In the genomic region with DNA sequence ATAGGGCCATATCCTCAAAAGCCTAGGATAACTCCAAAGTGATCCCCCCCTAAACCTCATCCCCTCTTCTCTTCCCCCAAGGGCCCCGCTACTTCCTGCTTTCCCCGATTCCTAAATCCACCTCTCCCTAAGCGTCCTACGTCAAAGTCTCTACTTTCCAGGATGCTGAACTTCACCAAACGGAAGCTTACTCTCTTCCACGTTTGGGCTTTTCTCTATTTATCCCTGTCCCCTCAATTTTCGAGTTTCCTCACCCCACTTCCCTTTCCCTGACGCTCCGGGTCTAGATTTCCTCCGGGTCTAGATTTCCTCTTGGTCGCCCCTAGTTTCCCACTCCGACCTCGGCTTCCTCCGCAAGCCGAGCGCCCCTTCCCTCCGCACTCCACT, we compare ENCODE assay signal across 7 cellular contexts. TPM values are rescaled to one million over a fixed set of nuclear protein-coding genes. Genes with fewer than 3 reads are reported as not detected.
DNase-seq lines count a peak whose midpoint lies in the region; ATAC-seq, FAIRE-seq and TF ChIP-seq lines count a peak whose summit lies in the region.

No MANE protein-coding gene starts in this region.

- H4K91ac ChIP-seq in mesenchymal stem cell (ENCODE audit: low read length), result peak overlapping the region; percentile 93

- peak overlapping the region in 1 of 2 experiments; percentile 62 for H3K23ac ChIP-seq in mesenchymal stem cell (ENCODE audit: low read length in 2 of 2)

- no peaks in the 10 kb centered on the region for H3K27me3 ChIP-seq in NT2/D1 (ENCODE audit: insufficient read depth, insufficient read length)
- H3K27me3 ChIP-seq in colonic mucosa, result no peaks in the 10 kb centered on the region
- no peaks in the 10 kb centered on the region for H3K27me3 ChIP-seq in mesenchymal stem cell (ENCODE audit: control insufficient read depth in 1 of 2, insufficient read depth in 1 of 2, low read length in 2 of 2)
- H3K27me3 ChIP-seq in aorta (ENCODE audit: control insufficient read depth in 1 of 2, insufficient read depth in 2 of 2, low read length in 1 of 2), result no peaks in the 10 kb centered on the region

- H3K4ac ChIP-seq in mesenchymal stem cell (ENCODE audit: low read depth in 1 of 2, low read length in 2 of 2), result peak overlapping the region; percentile 90 to 96

- H2BK12ac ChIP-seq in mesenchymal stem cell (ENCODE audit: low read length in 2 of 2), result no peak overlapping the region

- H2BK5ac ChIP-seq in mesenchymal stem cell (ENCODE audit: low read depth, low read length, poor library complexity, severe bottlenecking), result peak overlapping the region; percentile 95

- H2AFZ ChIP-seq in mesenchymal stem cell (ENCODE audit: low read depth, low read length), result no peak overlapping the region

- H3K9ac ChIP-seq in NT2/D1 (ENCODE audit: insufficient read length, low read depth) (peak overlapping the region; percentile 87), colonic mucosa (ENCODE audit: low read depth in 2 of 2, low read length in 2 of 2) (peak overlapping the region; percentile 89 to 95), mesenchymal stem cell (ENCODE audit: low read length) (peak overlapping the region; percentile 99)

- H3K4me3 ChIP-seq in NT2/D1 (ENCODE audit: insufficient read length, low read depth) (peak overlapping the region; percentile 79), colonic mucosa (peak overlapping the region; percentile 65), mesenchymal stem cell (ENCODE audit: insufficient read depth in 1 of 2, low read depth in 1 of 2, low read length in 2 of 2) (peak overlapping the region; percentile 86 to 95), aorta (ENCODE audit: low read length in 2 of 2) (peak overlapping the region; percentile 85 to 96)

- peaks cover 6% of the 10 kb centered on the region for H3K79me1 ChIP-seq in mesenchymal stem cell (replicated peaks; ENCODE audit: low read length, poor library complexity, severe bottlenecking)

- H3K18ac ChIP-seq in mesenchymal stem cell (ENCODE audit: low read depth in 1 of 2, low read length in 2 of 2), result peak overlapping the region; percentile 96 to 97

- H3K36me3 ChIP-seq in NT2/D1 (ENCODE audit: insufficient read depth, insufficient read length, low read length) (peaks cover 28% of the 10 kb centered on the region), colonic mucosa (no peaks in the 10 kb centered on the region), mesenchymal stem cell (ENCODE audit: control insufficient read depth in 1 of 2, insufficient read depth in 2 of 2, low read depth in 1 of 2, low read length in 2 of 2) (peaks cover 0 to 25% of the 10 kb centered on the region in 2 experiments), aorta (ENCODE audit: control insufficient read depth in 1 of 2, insufficient read depth in 2 of 2, low read length in 1 of 2) (no peaks in the 10 kb centered on the region)

- H3K4me1 ChIP-seq in NT2/D1 (ENCODE audit: insufficient read depth, insufficient read length), result no peaks in the 10 kb centered on the region
- peaks cover 10% of the 10 kb centered on the region for H3K4me1 ChIP-seq in colonic mucosa
- H3K4me1 ChIP-seq in mesenchymal stem cell (ENCODE audit: control insufficient read depth, insufficient read depth, low read depth, low read length), result peaks cover 7% of the 10 kb centered on the region
- H3K4me1 ChIP-seq in aorta (ENCODE audit: control insufficient read depth in 1 of 2, insufficient read depth in 2 of 2, low read length in 2 of 2), result peaks cover 2 to 7% of the 10 kb centered on the region in 2 donors

- WGBS in mesenchymal stem cell, result under 1% methylated on average over 17 of the region's 17 CpGs
- 0% methylated on average over 17 of the region's 17 CpGs for WGBS in aorta, 2 donors

- peak; percentile 16 for DNase-seq in GM12892 (ENCODE audit: insufficient read length)
- DNase-seq in NT2/D1 (ENCODE audit: low read depth, low spot score), result no peak
- peak; percentile 26 for DNase-seq in colonic mucosa
- peak; percentile 51 for DNase-seq in mesenchymal stem cell
- no peak for DNase-seq in aorta
- no peak for DNase-seq in kidney tubule cell (ENCODE audit: low spot score)

- no peak for TF ChIP-seq POLR2A in GM12892 (IDR thresholded peaks at IDR 0.05; ENCODE audit: low read depth, low read length)

- H2BK120ac ChIP-seq in mesenchymal stem cell (ENCODE audit: low read depth, low read length), result peak overlapping the region; percentile 91

- H2BK15ac ChIP-seq in mesenchymal stem cell (ENCODE audit: low read depth, poor library complexity, severe bottlenecking), result peak overlapping the region; percentile 76

- peak overlapping the region; percentile 81 for H3K4me2 ChIP-seq in mesenchymal stem cell (ENCODE audit: low read length, poor library complexity, severe bottlenecking)

- no peak for TF ChIP-seq CTCF in colonic mucosa (IDR thresholded peaks at IDR 0.05)

- H3K27ac ChIP-seq in colonic mucosa (peak overlapping the region; percentile 95), mesenchymal stem cell (ENCODE audit: low read length, poor library complexity, severe bottlenecking) (peak overlapping the region; percentile 62), aorta (ENCODE audit: low read depth in 1 of 2, low read length in 2 of 2) (peak overlapping the region; percentile 93 to 97)

- H2AK5ac ChIP-seq in mesenchymal stem cell (ENCODE audit: low read length, severe bottlenecking), result peak overlapping the region; percentile 91

- ATAC-seq in aorta (ENCODE audit: low FRiP score) (peak; percentile 1), GM18870 (IDR thresholded peaks at IDR 0.05; ENCODE audit: unreplicated experiment) (no peak)

- peak overlapping the region; percentile 98 for H4K8ac ChIP-seq in mesenchymal stem cell (ENCODE audit: low read length)

- intact Hi-C loops in colonic mucosa (cut with DNase I), result no loop called here
- intact Hi-C loops in aorta (cut with DNase I), result loop anchor here in 1 of 2 donors (5.0 kb wide), 1 partner anchor 107 kb away; no protein-coding TSS in a partner anchor

- H3K9me3 ChIP-seq in NT2/D1 (ENCODE audit: insufficient read depth, low read length) (no peaks in the 10 kb centered on the region), colonic mucosa (no peaks in the 10 kb centered on the region), mesenchymal stem cell (ENCODE audit: control insufficient read depth, low read length) (no peaks in the 10 kb centered on the region), aorta (ENCODE audit: control insufficient read depth, low read length) (no peaks in the 10 kb centered on the region)

- H3K14ac ChIP-seq in mesenchymal stem cell (ENCODE audit: low read length in 2 of 2), result peak overlapping the region; percentile 78 to 81

- FAIRE-seq in GM12892 (lab: Jason Lieb, UNC), result no peak

RNA-seq across cellular contexts. Expression of gene KRCC1, which starts 0.5 kb away (rescaled TPM):
- polyA plus RNA-seq in GM12892 (2012; ENCODE audit: missing spikeins), result 24.9 TPM
- total RNA-seq in colonic mucosa (10 to 100 TPM; 45.6 to 75.8 TPM), aorta (10 to 100 TPM; 16.0 to 24.4 TPM)
- 22.7 TPM for polyA plus RNA-seq in mesenchymal stem cell (2013, experiment 1 of 2)
- polyA plus RNA-seq in mesenchymal stem cell (2013, experiment 2 of 2), result 24.0 TPM
- 10 to 100 TPM; 24.8 to 35.6 TPM for polyA plus RNA-seq in aorta

RNA-seq across cellular contexts. Expression of gene SMYD1, which starts 12.6 kb away (rescaled TPM):
- not detected for polyA plus RNA-seq in GM12892 (2012; ENCODE audit: missing spikeins)
- total RNA-seq in colonic mucosa, result 1 to 10 TPM in 1 of 2 donors, not detected in 1; 1.9 TPM
- not detected for polyA plus RNA-seq in mesenchymal stem cell (2013, experiment 1 of 2)
- polyA plus RNA-seq in mesenchymal stem cell (2013, experiment 2 of 2), result not detected
- total RNA-seq in aorta, result not detected
- polyA plus RNA-seq in aorta, result under 1 TPM in 1 of 2 donors, not detected in 1; under 0.01 TPM

RNA-seq across cellular contexts. Expression of gene RNU2-63P, which starts 38.7 kb away (rescaled TPM):
- polyA plus RNA-seq in GM12892 (2012; ENCODE audit: missing spikeins), result 21.0 TPM
- total RNA-seq in colonic mucosa, result 1 to 10 TPM; 2.3 to 5.7 TPM
- not detected for polyA plus RNA-seq in mesenchymal stem cell (2013, experiment 1 of 2)
- not detected for polyA plus RNA-seq in mesenchymal stem cell (2013, experiment 2 of 2)
- total RNA-seq in aorta, result 1 to 10 TPM in 1 of 2 donors, not detected in 1; 3.3 TPM
- polyA plus RNA-seq in aorta, result not detected

Comparison
In these comparisons a context has a peak if more than half of its experiments do, and no peak if none do; other contexts are left out.
1. DNase-seq: peak in GM12892 (single experiment), colonic mucosa (single experiment) and mesenchymal stem cell (single experiment); none in NT2/D1 (single experiment), aorta (0 of 2) and kidney tubule cell (single experiment).
2. Peak in every context shown above with its lines, with median percentiles within 50 percentile points of each other: H3K4me3 ChIP-seq, H3K9ac ChIP-seq and H3K27ac ChIP-seq.